Comparison of ENCODE assay signal across 3 cellular contexts in genomic region chr3:11029948-11030347, GRCh38.
TF ChIP-seq lines count a peak whose summit lies in the region.

No MANE protein-coding gene starts in this region.

TF ChIP-seq in HepG2, 621 proteins besides CTCF, POLR2A, EP300 and RAD21:
- TF ChIP-seq CEBPB (IDR thresholded peaks at IDR 0.05; ENCODE audit: borderline replicate concordance, low read depth, low read length) (peak; percentile 44; the same call in 1 of the 2 replicates), SNRNP70 (IDR thresholded peaks at IDR 0.05; ENCODE audit: low read depth, low read length) (no peak)

TF ChIP-seq in IMR-90, 13 proteins besides CTCF, POLR2A, EP300 and RAD21:
- TF ChIP-seq CEBPB (IDR thresholded peaks at IDR 0.05; ENCODE audit: low read depth, low read length) (peak; percentile 59), FOS (IDR thresholded peaks at IDR 0.05; ENCODE audit: low read depth, low read length) (no peak)
TF ChIP-seq in IMR-90: peak in this region for 1.

TF ChIP-seq in K562, 482 proteins besides CTCF, POLR2A, EP300 and RAD21:
- TF ChIP-seq ZBTB43 (CRISPR knock-in tag; IDR thresholded peaks at IDR 0.05) (no peak), CEBPG (CRISPR knock-in tag; IDR thresholded peaks at IDR 0.05) (no peak), CEBPG (tag; conservative IDR thresholded peaks at IDR 0.05 in 1 of 2, IDR thresholded peaks at IDR 0.05 in 1 of 2) (peak in 1 of 2 experiments; percentile 44; a peak in 1 of 4 replicates), ZNF212 (CRISPR knock-in tag; IDR thresholded peaks at IDR 0.05) (no peak), CEBPB (tag; IDR thresholded peaks at IDR 0.05) (peak; percentile 53; the same call in 1 of the 2 replicates), FUS (optimal IDR thresholded peaks at IDR 0.05; ENCODE audit: low read depth, low read length) (no peak), TCF7 (IDR thresholded peaks at IDR 0.05; ENCODE audit: borderline replicate concordance) (no peak), SRSF9 (IDR thresholded peaks at IDR 0.05; ENCODE audit: borderline replicate concordance, low read depth, low read length) (no peak), MCM2 (IDR thresholded peaks at IDR 0.05; ENCODE audit: low read depth) (no peak), ZNF76 (CRISPR knock-in tag; IDR thresholded peaks at IDR 0.05; ENCODE audit: borderline replicate concordance) (no peak), ZNF224 (CRISPR knock-in tag; IDR thresholded peaks at IDR 0.05) (no peak), TRIM24 (IDR thresholded peaks at IDR 0.05) (no peak), PHTF2 (CRISPR knock-in tag; IDR thresholded peaks at IDR 0.05) (no peak), ZNF507 (tag; conservative IDR thresholded peaks at IDR 0.05) (peak; percentile 56)
TF ChIP-seq in K562: peak in this region for 3.
